ENCODE assay signal across 19 cellular contexts in genomic region chr2:71894266-71894665, GRCh38.
A peak's percentile ranks its signal among the peaks of the same experiment; 100 is the strongest.
DNase-seq lines count a peak whose midpoint lies in the region; ATAC-seq and TF ChIP-seq lines count a peak whose summit lies in the region.
"Had no signal": no experiment of that assay in that cellular context is flagged by ENCODE, and none has a peak within 500 bp of the region (broad histone marks: within the 10 kb centered on the region; RNA-seq: fewer than 3 reads in every experiment).

No MANE protein-coding gene starts in this region.

- no peak overlapping the region for H3K27ac ChIP-seq in spleen

- H3K9me3 ChIP-seq in spleen: no peaks in the 10 kb centered on the region
- H3K9me3 ChIP-seq: MG63 had no signal

- no peak overlapping the region for H3K4me3 Mint-ChIP-seq in activated CD8-positive, alpha-beta memory T cell treated with anti-CD3 and anti-CD28 coated beads, Interleukin-2, amount 10 ng/mL, durations not matched to agents 7 days and 5 days
- no peak overlapping the region for H3K4me3 Mint-ChIP-seq in WTC11
- H3K4me3 Mint-ChIP-seq: HFFc6 had no signal

- H3K27me3 Mint-ChIP-seq in activated CD8-positive, alpha-beta memory T cell treated with anti-CD3 and anti-CD28 coated beads, Interleukin-2, amount 10 ng/mL, durations not matched to agents 7 days and 5 days: peaks cover 4% of the 10 kb centered on the region
- H3K27me3 Mint-ChIP-seq in WTC11 (ENCODE audit: low read depth): peaks cover 5% of the 10 kb centered on the region; the same call in 1 of the 2 replicates

- TF ChIP-seq CTCF in WTC11 (IDR thresholded peaks at IDR 0.05): no peak
- TF ChIP-seq CTCF in spleen (IDR thresholded peaks at IDR 0.05 in 8 of 11, conservative IDR thresholded peaks at IDR 0.05 in 3 of 11): no peak

- no peak overlapping the region for H3K27ac Mint-ChIP-seq in activated CD8-positive, alpha-beta memory T cell treated with anti-CD3 and anti-CD28 coated beads, Interleukin-2, amount 10 ng/mL, durations not matched to agents 7 days and 5 days
- H3K27ac Mint-ChIP-seq in WTC11: no peak overlapping the region
- H3K27ac Mint-ChIP-seq: HFFc6 had no signal

- TF ChIP-seq POLR2A in spleen (IDR thresholded peaks at IDR 0.05): no peak

- ATAC-seq in activated CD8-positive, alpha-beta memory T cell treated with anti-CD3 and anti-CD28 coated beads, Interleukin-2, amount 10 ng/mL, durations not matched to agents 7 days and 5 days: no peak
- peak; percentile 74 for ATAC-seq in WTC11
- no peak for ATAC-seq in GM21717 (IDR thresholded peaks at IDR 0.05; ENCODE audit: unreplicated experiment)
- no peak for ATAC-seq in GM18861 (IDR thresholded peaks at IDR 0.05; ENCODE audit: unreplicated experiment)

- CTCF ChIA-PET in activated CD8-positive, alpha-beta memory T cell treated with anti-CD3 and anti-CD28 coated beads, Interleukin-2, amount 10 ng/mL, durations not matched to agents 7 days and 5 days (lab: Charles Lee): no interaction called here
- CTCF ChIA-PET in WTC11 (lab: Charles Lee): interaction anchor here (0.6 to 1.8 kb wide), 8 partner anchors 13 to 364 kb away, joined by 3 to 11 read pairs (median 4); no protein-coding TSS in a partner anchor

- H3K36me3 ChIP-seq in spleen: no peaks in the 10 kb centered on the region
- H3K36me3 ChIP-seq: MG63 had no signal

- peaks cover 0 to 4% (median 0%) of the 10 kb centered on the region in 7 donors for H3K27me3 ChIP-seq in spleen (replicated peaks in 1 of 7)
- H3K27me3 ChIP-seq: MG63 had no signal

- 83 to 92% (median 88%) methylated on average over 7 to 8 of the region's 8 CpGs for WGBS in spleen, 5 donors

- intact Hi-C loops in spleen (cut with DNase I; ENCODE audit: low total_unique reads): no loop called here

- POLR2A ChIA-PET in WTC11 (lab: Charles Lee): no interaction called here

- H3K4me3 ChIP-seq in spleen: no peak overlapping the region
- H3K4me3 ChIP-seq: MG63 had no signal

- no peaks in the 10 kb centered on the region for H3K36me3 Mint-ChIP-seq in activated CD8-positive, alpha-beta memory T cell treated with anti-CD3 and anti-CD28 coated beads, Interleukin-2, amount 10 ng/mL, durations not matched to agents 7 days and 5 days
- no peaks in the 10 kb centered on the region for H3K36me3 Mint-ChIP-seq in WTC11

- H3K4me1 ChIP-seq in spleen: peaks cover 0 to 50% (median 4%) of the 10 kb centered on the region in 6 donors

- no peaks in the 10 kb centered on the region for H3K4me1 Mint-ChIP-seq in activated CD8-positive, alpha-beta memory T cell treated with anti-CD3 and anti-CD28 coated beads, Interleukin-2, amount 10 ng/mL, durations not matched to agents 7 days and 5 days
- no peaks in the 10 kb centered on the region for H3K4me1 Mint-ChIP-seq in WTC11

- DNase-seq in activated CD8-positive, alpha-beta memory T cell treated with anti-CD3 and anti-CD28 coated beads, Interleukin-2, amount 10 ng/mL, durations not matched to agents 7 days and 5 days: peak; percentile 29
- DNase-seq in activated CD8-positive, alpha-beta memory T cell treated with anti-CD3 and anti-CD28 coated beads, Interleukin-2, amount 50 U/mL, for 48 hours: no peak
- DNase-seq in WTC11 (ENCODE audit: low spot score) (peak; percentile 42), iPS-NIHi7 (ENCODE audit: extremely low spot score) (peak; percentile 57), spleen (peak; percentile 39), HCEC 1CT (no peak)
- DNase-seq: C1 segment of cervical spinal cord; DMS 273 treated with DMSO at 0.1 percent for 48 hours; HFFc6; MG63; NCI-H1092 treated with DMSO at 0.1 percent for 48 hours; NCI-H1694; NCI-H2107; NCI-H226; NCI-H526 treated with DMSO at 0.1 percent for 48 hours; NK-92 treated with Interleukin-12 subunit alpha and Interleukin-12 subunit beta, amount 100 ng/mL, for 24 hours; OCI-M1 had no signal

- no peaks in the 10 kb centered on the region for H3K9me3 Mint-ChIP-seq in activated CD8-positive, alpha-beta memory T cell treated with anti-CD3 and anti-CD28 coated beads, Interleukin-2, amount 10 ng/mL, durations not matched to agents 7 days and 5 days (ENCODE audit: low read depth)
- no peaks in the 10 kb centered on the region; the same call in 1 of the 2 replicates for H3K9me3 Mint-ChIP-seq in WTC11

TF ChIP-seq in WTC11, 78 proteins besides CTCF, POLR2A, EP300 and RAD21:
- no peak for TF ChIP-seq ZMAT4 (CRISPR knock-in tag; IDR thresholded peaks at IDR 0.05)
- no peak for TF ChIP-seq MYBL2 (CRISPR knock-in tag; IDR thresholded peaks at IDR 0.05)
- TF ChIP-seq ZNF232 (CRISPR knock-in tag; IDR thresholded peaks at IDR 0.05): no peak
- TF ChIP-seq ATF1 (CRISPR knock-in tag; IDR thresholded peaks at IDR 0.05): no peak
- TF ChIP-seq PRDM15 (CRISPR knock-in tag; IDR thresholded peaks at IDR 0.05): no peak
- no peak for TF ChIP-seq IRF2 (CRISPR knock-in tag; IDR thresholded peaks at IDR 0.05; ENCODE audit: borderline replicate concordance, low read depth)
- TF ChIP-seq USF1 (CRISPR knock-in tag; IDR thresholded peaks at IDR 0.05): no peak
- TF ChIP-seq ZNF425 (CRISPR knock-in tag; conservative IDR thresholded peaks at IDR 0.05): no peak
- TF ChIP-seq RELA (CRISPR knock-in tag; IDR thresholded peaks at IDR 0.05; ENCODE audit: borderline replicate concordance): no peak
- no peak for TF ChIP-seq EMX1 (CRISPR knock-in tag; IDR thresholded peaks at IDR 0.05)
- TF ChIP-seq SMAD4 (CRISPR knock-in tag; IDR thresholded peaks at IDR 0.05): no peak
- TF ChIP-seq ATF3 (CRISPR knock-in tag; conservative IDR thresholded peaks at IDR 0.05): no peak
- no peak for TF ChIP-seq USF2 (CRISPR knock-in tag; IDR thresholded peaks at IDR 0.05)

Comparison
In these comparisons a context has a peak if more than half of its experiments do, and no peak if none do; other contexts are left out.
1. DNase-seq: peak in activated CD8-positive, alpha-beta memory T cell treated with anti-CD3 and anti-CD28 coated beads, Interleukin-2, amount 10 ng/mL, durations not matched to agents 7 days and 5 days (single experiment), WTC11 (single experiment), iPS-NIHi7 (single experiment) and spleen (single experiment); none in activated CD8-positive, alpha-beta memory T cell treated with anti-CD3 and anti-CD28 coated beads, Interleukin-2, amount 50 U/mL, for 48 hours (single experiment) and HCEC 1CT (single experiment).